Comparison of ENCODE assay signal across 2 cellular contexts in genomic region chr1:219092206-219092605, GRCh38.
TF ChIP-seq lines count a peak whose summit lies in the region.

No MANE protein-coding gene starts in this region.

TF ChIP-seq in SK-N-SH, 30 proteins besides CTCF, POLR2A, EP300 and RAD21 (continued from another document and continues in another):
- TF ChIP-seq REST (IDR thresholded peaks at IDR 0.05; ENCODE audit: low read depth, low read length): no peak
- TF ChIP-seq CHD2 (IDR thresholded peaks at IDR 0.05; ENCODE audit: low read length, partially characterized antibody): no peak
- TF ChIP-seq EZH2phosphoT487 (IDR thresholded peaks at IDR 0.05; ENCODE audit: borderline replicate concordance, low read depth): no peak
- TF ChIP-seq FOXM1 (IDR thresholded peaks at IDR 0.05; ENCODE audit: low read depth): 0 out of 2 replicates have a peak, but pooled peaks have one; percentile 42
- TF ChIP-seq TCF12 (IDR thresholded peaks at IDR 0.05): peak; percentile 85
- TF ChIP-seq NRF1 (IDR thresholded peaks at IDR 0.05; ENCODE audit: low read depth, low read length): no peak
- TF ChIP-seq NFIC (IDR thresholded peaks at IDR 0.05; ENCODE audit: borderline replicate concordance): peak; percentile 83
- TF ChIP-seq POLR2AphosphoS5 (IDR thresholded peaks at IDR 0.05; ENCODE audit: low read depth, low read length): peak; percentile 49; the same call in 1 of the 2 replicates
- no peak for TF ChIP-seq RCOR1 (IDR thresholded peaks at IDR 0.05; ENCODE audit: low read length)
- no peak; the same call in 1 of the 2 replicates for TF ChIP-seq RXRA (IDR thresholded peaks at IDR 0.05; ENCODE audit: borderline replicate concordance, low read depth)
- peak; percentile 95 for TF ChIP-seq PBX3 (IDR thresholded peaks at IDR 0.05)
- no peak for TF ChIP-seq TAF1 (IDR thresholded peaks at IDR 0.05; ENCODE audit: borderline replicate concordance, low read depth, low read length)
- no peak for TF ChIP-seq FOXJ3 (CRISPR knock-in tag; IDR thresholded peaks at IDR 0.05)
- no peak for TF ChIP-seq MAX (IDR thresholded peaks at IDR 0.05; ENCODE audit: low read depth)
- no peak for TF ChIP-seq ELF1 (IDR thresholded peaks at IDR 0.05)
- TF ChIP-seq JUND (IDR thresholded peaks at IDR 0.05): peak; percentile 96
- peak; percentile 59; the same call in 1 of the 2 replicates for TF ChIP-seq MEF2A (IDR thresholded peaks at IDR 0.05; ENCODE audit: borderline replicate concordance, low read depth)
- TF ChIP-seq GABPA (IDR thresholded peaks at IDR 0.05; ENCODE audit: low read depth): no peak; the same call in 1 of the 2 replicates
- TF ChIP-seq USF1 (IDR thresholded peaks at IDR 0.05; ENCODE audit: borderline replicate concordance, low read depth): no peak
- no peak for TF ChIP-seq SIN3A (IDR thresholded peaks at IDR 0.05; ENCODE audit: borderline replicate concordance, low read depth, low read length)
- TF ChIP-seq SMC3 (IDR thresholded peaks at IDR 0.05; ENCODE audit: low read depth, low read length): no peak
- TF ChIP-seq IRF3 (IDR thresholded peaks at IDR 0.05; ENCODE audit: low read depth, low read length): no peak
- TF ChIP-seq MXI1 (IDR thresholded peaks at IDR 0.05; ENCODE audit: low read depth, low read length): no peak
- TF ChIP-seq RFX5 (IDR thresholded peaks at IDR 0.05; ENCODE audit: low read length): no peak

TF ChIP-seq in SK-N-SH treated with all-trans-retinoic acid at 6 μM for 48 hours, 23 proteins besides CTCF, POLR2A, EP300 and RAD21 (continued from another document):
- TF ChIP-seq POU6F1 (CRISPR knock-in tag; IDR thresholded peaks at IDR 0.05; ENCODE audit: borderline replicate concordance, low read depth): no peak; the same call in 1 of the 2 replicates
- no peak for TF ChIP-seq PATZ1 (CRISPR knock-in tag; IDR thresholded peaks at IDR 0.05; ENCODE audit: borderline replicate concordance)
- TF ChIP-seq CSDC2 (CRISPR knock-in tag; IDR thresholded peaks at IDR 0.05): no peak
- no peak for TF ChIP-seq CSRNP3 (CRISPR knock-in tag; IDR thresholded peaks at IDR 0.05)
- no peak for TF ChIP-seq ARNTL (CRISPR knock-in tag; IDR thresholded peaks at IDR 0.05; ENCODE audit: borderline replicate concordance, low read depth)
- TF ChIP-seq RARB (CRISPR knock-in tag; IDR thresholded peaks at IDR 0.05): no peak
- no peak for TF ChIP-seq ZNF565 (CRISPR knock-in tag; conservative IDR thresholded peaks at IDR 0.05; ENCODE audit: low read depth)
- no peak for TF ChIP-seq OSR1 (CRISPR knock-in tag; IDR thresholded peaks at IDR 0.05)
- no peak for TF ChIP-seq TSHZ2 (CRISPR knock-in tag; IDR thresholded peaks at IDR 0.05)
- TF ChIP-seq ESRRG (CRISPR knock-in tag; IDR thresholded peaks at IDR 0.05): no peak
- TF ChIP-seq SNAI2 (CRISPR knock-in tag; IDR thresholded peaks at IDR 0.05): no peak
- TF ChIP-seq ZC3H10 (CRISPR knock-in tag; IDR thresholded peaks at IDR 0.05): no peak
- no peak for TF ChIP-seq BACH2 (CRISPR knock-in tag; IDR thresholded peaks at IDR 0.05; ENCODE audit: borderline replicate concordance)
- TF ChIP-seq CREB5 (CRISPR knock-in tag; IDR thresholded peaks at IDR 0.05; ENCODE audit: low read depth): no peak
- TF ChIP-seq ZFP3 (CRISPR knock-in tag; IDR thresholded peaks at IDR 0.05): no peak
